ENCODE assay signal across 23 cellular contexts in genomic region chr4:133096972-133097371, GRCh38. TPM values are rescaled to one million over a fixed set of nuclear protein-coding genes. Genes with fewer than 3 reads are reported as not detected.
"Had no signal": no experiment of that assay in that cellular context is flagged by ENCODE, and none has a peak within 500 bp of the region (broad histone marks: within the 10 kb centered on the region; RNA-seq: fewer than 3 reads in every experiment).

No MANE protein-coding gene starts in this region.

- H3K4me3 ChIP-seq: breast epithelium, dorsolateral prefrontal cortex, esophagus squamous epithelium, heart left ventricle, lower lobe of right lung, prostate gland, spleen, tibial artery, vagina had no signal

- DNase-seq: activated CD4-positive, alpha-beta T cell treated with anti-CD3 and anti-CD28 coated beads for 36 hours; activated CD8-positive, alpha-beta memory T cell treated with anti-CD3 and anti-CD28 coated beads, Interleukin-2, amount 50 U/mL, for 4 hours; activated CD8-positive, alpha-beta T cell treated with anti-CD3 and anti-CD28 coated beads for 36 hours; activated T-cell treated with anti-CD3 and anti-CD28 coated beads, Interleukin-2, amount 50 U/mL, for 72 hours; aorta; dorsolateral prefrontal cortex; esophagus squamous epithelium; foreskin keratinocyte; heart left ventricle; lower lobe of right lung; midbrain; spleen; stimulated activated CD4-positive, alpha-beta T cell treated with anti-CD3 and anti-CD28 coated beads, Interleukin-1b, Interleukin-23, amount 100 ng/mL, for 48 hours; T1000; tibial artery had no signal

- H3K27me3 ChIP-seq: breast epithelium, dorsolateral prefrontal cortex, esophagus squamous epithelium, foreskin keratinocyte, heart left ventricle, neutrophil, spleen, tibial artery, vagina had no signal

- H3K4me1 ChIP-seq: breast epithelium, esophagus squamous epithelium, foreskin keratinocyte, heart left ventricle, lower lobe of right lung, prostate gland, spleen, tibial artery, vagina had no signal

- H3K36me3 ChIP-seq: breast epithelium, esophagus squamous epithelium, heart left ventricle, lower lobe of right lung, neutrophil, prostate gland, spleen, tibial artery, vagina had no signal

- ATAC-seq: activated CD4-positive, alpha-beta T cell treated with anti-CD3 and anti-CD28 coated beads for 36 hours; activated CD8-positive, alpha-beta T cell treated with anti-CD3 and anti-CD28 coated beads for 36 hours; activated T-cell treated with anti-CD3 and anti-CD28 coated beads, Interleukin-2, amount 50 U/mL, for 72 hours; foreskin keratinocyte; heart left ventricle; lower lobe of right lung; sciatic nerve; stimulated activated memory B cell treated with anti-CD40 and anti-IgM and Interleukin-4, amounts not matched to agents 10 μg/mL and 1 μg/mL and 100 μg/mL, for 72 hours had no signal

- H3K9me3 ChIP-seq: breast epithelium, esophagus squamous epithelium, lower lobe of right lung, neutrophil, prostate gland, spleen, tibial artery, vagina had no signal

- H3K27ac ChIP-seq: breast epithelium, dorsolateral prefrontal cortex, esophagus squamous epithelium, foreskin keratinocyte, heart left ventricle, lower lobe of right lung, neutrophil, prostate gland, spleen, tibial artery, vagina, VCaP had no signal

- FAIRE-seq: endometrium had no signal

RNA-seq across cellular contexts. Expression of gene PCDH10, which starts 52.1 kb away (rescaled TPM):
- total RNA-seq: activated CD4-positive, alpha-beta T cell treated with anti-CD3 and anti-CD28 coated beads for 36 hours; activated CD8-positive, alpha-beta T cell treated with anti-CD3 and anti-CD28 coated beads for 36 hours; activated T-cell treated with anti-CD3 and anti-CD28 coated beads, Interleukin-2, amount 50 U/mL, for 72 hours; foreskin keratinocyte had no signal
